In genomic region chr6:101396552-101397173, GRCh38 we compare ENCODE assay signal across 9 cellular contexts. TPM values are rescaled to one million over a fixed set of nuclear protein-coding genes. Genes with fewer than 3 reads are reported as not detected.
DNase-seq lines count a peak whose midpoint lies in the region; ATAC-seq and TF ChIP-seq lines count a peak whose summit lies in the region.
"Had no signal": no experiment of that assay in that cellular context is flagged by ENCODE, and none has a peak within 500 bp of the region (broad histone marks: within the 10 kb centered on the region; RNA-seq: fewer than 3 reads in every experiment).

No MANE protein-coding gene starts in this region.

- no peaks in the 10 kb centered on the region; the same call in 1 of the 2 replicates for H3K36me3 ChIP-seq in WERI-Rb-1

- H3K27ac Mint-ChIP-seq in activated CD8-positive, alpha-beta T cell treated with anti-CD3 and anti-CD28 coated beads for 36 hours: no peak overlapping the region
- no peak overlapping the region for H3K27ac Mint-ChIP-seq in effector memory CD8-positive, alpha-beta T cell
- H3K27ac Mint-ChIP-seq: activated naive CD4-positive, alpha-beta T cell treated with anti-CD3 and anti-CD28 coated beads, Interleukin-2, amount 50 U/mL, for 24 hours had no signal

- CTCF ChIA-PET in activated CD8-positive, alpha-beta T cell treated with anti-CD3 and anti-CD28 coated beads for 36 hours (lab: Charles Lee): no interaction called here

- POLR2A ChIA-PET in activated CD8-positive, alpha-beta T cell treated with anti-CD3 and anti-CD28 coated beads for 36 hours (lab: Charles Lee): no interaction called here

- peaks cover 2% of the 10 kb centered on the region for H3K36me3 Mint-ChIP-seq in activated CD8-positive, alpha-beta T cell treated with anti-CD3 and anti-CD28 coated beads for 36 hours (ENCODE audit: low read depth)
- H3K36me3 Mint-ChIP-seq in effector memory CD8-positive, alpha-beta T cell (ENCODE audit: insufficient read depth): peaks cover 2% of the 10 kb centered on the region

- peaks cover 58% of the 10 kb centered on the region for H3K27me3 Mint-ChIP-seq in activated CD8-positive, alpha-beta T cell treated with anti-CD3 and anti-CD28 coated beads for 36 hours
- H3K27me3 Mint-ChIP-seq in effector memory CD8-positive, alpha-beta T cell: peaks cover 53 to 63% of the 10 kb centered on the region in 2 donors

- no peaks in the 10 kb centered on the region for H3K27me3 ChIP-seq in WERI-Rb-1 (ENCODE audit: insufficient read depth, low read depth, severe bottlenecking)

- peaks cover 7% of the 10 kb centered on the region for H3K9me3 Mint-ChIP-seq in activated CD8-positive, alpha-beta T cell treated with anti-CD3 and anti-CD28 coated beads for 36 hours
- peaks cover 0 to 6% of the 10 kb centered on the region in 2 donors for H3K9me3 Mint-ChIP-seq in effector memory CD8-positive, alpha-beta T cell

- ATAC-seq in activated CD8-positive, alpha-beta T cell treated with anti-CD3 and anti-CD28 coated beads for 36 hours: no peak
- ATAC-seq in GM21423 (IDR thresholded peaks at IDR 0.05; ENCODE audit: unreplicated experiment): no peak
- ATAC-seq in effector memory CD8-positive, alpha-beta T cell (replicated peaks): no peak
- ATAC-seq in HG03469 (IDR thresholded peaks at IDR 0.05; ENCODE audit: unreplicated experiment): no peak

- no peak overlapping the region for H3K4me3 ChIP-seq in WERI-Rb-1 (ENCODE audit: low read depth, low read length)

- H3K27ac ChIP-seq in WERI-Rb-1: no peak overlapping the region

- peaks cover 2% of the 10 kb centered on the region for H3K4me1 Mint-ChIP-seq in activated CD8-positive, alpha-beta T cell treated with anti-CD3 and anti-CD28 coated beads for 36 hours (ENCODE audit: low read depth)
- H3K4me1 Mint-ChIP-seq in effector memory CD8-positive, alpha-beta T cell (ENCODE audit: low read depth in 2 of 2): no peaks in the 10 kb centered on the region
- H3K4me1 Mint-ChIP-seq: activated naive CD4-positive, alpha-beta T cell treated with anti-CD3 and anti-CD28 coated beads, Interleukin-2, amount 50 U/mL, for 24 hours had no signal

- H3K9me3 ChIP-seq in WERI-Rb-1 (ENCODE audit: severe bottlenecking): no peaks in the 10 kb centered on the region

- no peak for TF ChIP-seq CTCF in activated CD8-positive, alpha-beta T cell treated with anti-CD3 and anti-CD28 coated beads for 36 hours (IDR thresholded peaks at IDR 0.05)
- no peak for TF ChIP-seq CTCF in WERI-Rb-1 (IDR thresholded peaks at IDR 0.05; ENCODE audit: low read depth, low read length)

- DNase-seq in EL (peak; percentile 61), KG1 (lab: John Stamatoyannopoulos, UW) (peak; percentile 22), iris pigment epithelial cell (ENCODE audit: low read depth) (peak; percentile 56), WERI-Rb-1 (no peak)
- peak; percentile 64 for DNase-seq in activated CD8-positive, alpha-beta T cell treated with anti-CD3 and anti-CD28 coated beads for 36 hours
- no peak for DNase-seq in effector memory CD8-positive, alpha-beta T cell

- intact Hi-C loops in activated CD8-positive, alpha-beta T cell treated with anti-CD3 and anti-CD28 coated beads for 36 hours (cut with micrococcal nuclease): no loop called here

- no peak overlapping the region for H3K4me3 Mint-ChIP-seq in activated CD8-positive, alpha-beta T cell treated with anti-CD3 and anti-CD28 coated beads for 36 hours
- no peak overlapping the region for H3K4me3 Mint-ChIP-seq in effector memory CD8-positive, alpha-beta T cell
- H3K4me3 Mint-ChIP-seq: activated naive CD4-positive, alpha-beta T cell treated with anti-CD3 and anti-CD28 coated beads, Interleukin-2, amount 50 U/mL, for 24 hours had no signal

RNA-seq across cellular contexts. Expression of gene GRIK2, which starts 3.2 kb away (rescaled TPM):
- total RNA-seq in activated CD8-positive, alpha-beta T cell treated with anti-CD3 and anti-CD28 coated beads for 36 hours: not detected

Comparison
In these comparisons a context has a peak if more than half of its experiments do, and no peak if none do; other contexts are left out.
1. DNase-seq: peak in EL (single experiment), KG1 (single experiment), activated CD8-positive, alpha-beta T cell treated with anti-CD3 and anti-CD28 coated beads for 36 hours (single experiment) and iris pigment epithelial cell (single experiment); none in WERI-Rb-1 (single experiment) and effector memory CD8-positive, alpha-beta T cell (0 of 3).